In genomic region chr12:87266305-87266704, GRCh38 we compare ENCODE assay signal across 14 cellular contexts.
DNase-seq lines count a peak whose midpoint lies in the region; ATAC-seq and TF ChIP-seq lines count a peak whose summit lies in the region.
"Had no signal": no experiment of that assay in that cellular context is flagged by ENCODE, and none has a peak within 500 bp of the region (broad histone marks: within the 10 kb centered on the region; RNA-seq: fewer than 3 reads in every experiment).

No MANE protein-coding gene starts in this region.

- H3K4me3 ChIP-seq in fibroblast of the aortic adventitia (ENCODE audit: low read depth, low read length): no peak overlapping the region
- H3K4me3 ChIP-seq: heart left ventricle, ovary, uterus had no signal

- no peak overlapping the region for H3K27ac Mint-ChIP-seq in type B pancreatic cell
- H3K27ac Mint-ChIP-seq: activated T-helper 2 cell treated with anti-CD3 and anti-CD28 coated beads, Interferon-gamma antibody, Interleukin-2, Interleukin-4, amounts not matched to agents 10 μg/mL and 5 μg/mL and 100 μg/mL, durations not matched to agents 14 hours and 24 hours and 36 hours had no signal

- H3K9me3 Mint-ChIP-seq in type B pancreatic cell: no peaks in the 10 kb centered on the region

- no peaks in the 10 kb centered on the region for H3K4me1 Mint-ChIP-seq in type B pancreatic cell (ENCODE audit: unreplicated experiment)

- DNase-seq in SIG-M5 treated with dmso at 0.1 percent for 504 hours (lab: John Stamatoyannopoulos, UW; ENCODE audit: unreplicated experiment) (peak; percentile 14), SIG-M5 (lab: John Stamatoyannopoulos, UW) (no peak), OCI-M1 (lab: John Stamatoyannopoulos, UW) (peak; percentile 17), fibroblast of the aortic adventitia (ENCODE audit: low read depth) (no peak), type B pancreatic cell (ENCODE audit: extremely low spot score, unreplicated experiment) (no peak), Right ventricle myocardium superior (no peak)
- DNase-seq: activated CD4-positive, alpha-beta T cell treated with anti-CD3 and anti-CD28 coated beads for 4 hours; DMS79 treated with DMSO at 0.1 percent for 48 hours; heart left ventricle; ovary; uterus had no signal

- peak; percentile 23 for TF ChIP-seq CTCF in fibroblast of the aortic adventitia (IDR thresholded peaks at IDR 0.05; ENCODE audit: insufficient read depth, low read length)
- TF ChIP-seq CTCF in type B pancreatic cell (conservative IDR thresholded peaks at IDR 0.05): peak; percentile 36

- no peak overlapping the region for H3K4me3 Mint-ChIP-seq in type B pancreatic cell

- intact Hi-C loops in Right ventricle myocardium superior (cut with DNase I): no loop called here

- H3K36me3 Mint-ChIP-seq in type B pancreatic cell: no peaks in the 10 kb centered on the region

- ATAC-seq in Right ventricle myocardium superior (ENCODE audit: poor library complexity) (no peak), GM18858 (IDR thresholded peaks at IDR 0.05; ENCODE audit: unreplicated experiment) (no peak), GM21737 (IDR thresholded peaks at IDR 0.05; ENCODE audit: unreplicated experiment) (no peak)
- ATAC-seq: heart left ventricle had no signal

- H3K27me3 Mint-ChIP-seq in type B pancreatic cell: no peaks in the 10 kb centered on the region

Comparison
In these comparisons a context has a peak if more than half of its experiments do, and no peak if none do; other contexts are left out.
1. DNase-seq: peak in SIG-M5 treated with dmso at 0.1 percent for 504 hours (single experiment) and OCI-M1 (single experiment); none in SIG-M5 (single experiment), fibroblast of the aortic adventitia (single experiment), type B pancreatic cell (single experiment) and Right ventricle myocardium superior (single experiment).